In the genomic region with DNA sequence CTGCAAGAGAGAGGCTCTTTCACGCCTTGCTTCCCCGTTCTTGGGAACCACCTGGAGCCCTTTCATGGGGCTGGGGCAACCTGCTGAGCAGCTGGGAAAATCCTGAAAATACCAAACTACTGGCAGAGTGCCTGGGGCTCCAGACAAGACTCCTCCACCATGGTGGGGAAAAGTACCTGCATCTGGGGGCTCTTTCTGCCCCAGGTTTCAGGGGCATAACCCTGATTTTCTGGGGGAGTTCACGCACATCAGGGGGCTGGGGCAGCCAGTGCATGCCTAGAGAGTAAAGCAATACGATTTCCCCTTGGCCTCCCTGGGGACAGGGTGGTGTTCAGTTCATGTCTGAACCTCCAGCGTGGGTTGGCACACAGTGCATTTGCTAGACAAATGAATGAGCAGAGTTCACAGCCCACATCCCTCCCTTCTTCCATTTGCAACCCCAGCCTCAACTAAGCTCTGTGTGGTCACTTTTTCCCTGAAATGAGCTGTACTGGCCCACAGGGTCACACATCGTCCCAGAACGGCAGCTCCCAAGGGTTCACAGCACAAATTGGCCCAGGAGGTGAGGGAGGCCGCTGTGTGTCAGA, we compare ENCODE assay signal across 14 cellular contexts. TPM values are rescaled to one million over a fixed set of nuclear protein-coding genes. Genes with fewer than 3 reads are reported as not detected.
DNase-seq lines count a peak whose midpoint lies in the region; ATAC-seq and TF ChIP-seq lines count a peak whose summit lies in the region.
"Had no signal": no experiment of that assay in that cellular context is flagged by ENCODE, and none has a peak within 500 bp of the region (broad histone marks: within the 10 kb centered on the region; RNA-seq: fewer than 3 reads in every experiment).

No MANE protein-coding gene starts in this region.

- POLR2A ChIA-PET in IMR-90 (lab: Charles Lee; ENCODE audit: unreplicated experiment), result no interaction called here

- 83% methylated on average over 3 of the region's 8 CpGs; no CpG with 5 or more reads in 1 of the 2 experiments for WGBS in IMR-90 (ENCODE audit: extremely low coverage in 2 of 2, insufficient read length in 1 of 2), 2 experiments
- 66% methylated on average over 8 of the region's 8 CpGs for WGBS in mesenchymal stem cell

- peak overlapping the region; percentile 7 to 73 for H2BK12ac ChIP-seq in mesenchymal stem cell (ENCODE audit: low read length in 2 of 2)

- no peak overlapping the region for H2BK15ac ChIP-seq in IMR-90 (ENCODE audit: low read depth, low read length)
- H2BK15ac ChIP-seq in mesenchymal stem cell (ENCODE audit: low read depth, poor library complexity, severe bottlenecking), result no peak overlapping the region

- H3K14ac ChIP-seq in IMR-90 (replicated peaks; ENCODE audit: low read depth, low read length), result no peak overlapping the region
- peak overlapping the region in 1 of 2 experiments; percentile 83 for H3K14ac ChIP-seq in mesenchymal stem cell (ENCODE audit: low read length in 2 of 2)

- TF ChIP-seq POLR2A in IMR-90 (IDR thresholded peaks at IDR 0.05; ENCODE audit: low read depth, low read length), result no peak
- TF ChIP-seq POLR2A in erythroblast (IDR thresholded peaks at IDR 0.05; ENCODE audit: low read length), result no peak

- H3K4me1 ChIP-seq in IMR-90 (ENCODE audit: control insufficient read depth, insufficient read depth, low read length) (peaks cover 9% of the 10 kb centered on the region), mesenchymal stem cell (ENCODE audit: control insufficient read depth, insufficient read depth, low read depth, low read length) (peaks cover 10% of the 10 kb centered on the region)

- no peaks in the 10 kb centered on the region for H3K36me3 ChIP-seq in IMR-90 (ENCODE audit: control insufficient read depth, insufficient read depth, low read length)
- no peaks in the 10 kb centered on the region for H3K36me3 ChIP-seq in mesenchymal stem cell (ENCODE audit: control insufficient read depth in 1 of 2, insufficient read depth in 2 of 2, low read depth in 1 of 2, low read length in 2 of 2)
- H3K36me3 ChIP-seq: esophagus muscularis mucosa, tibial nerve had no signal

- no peak for TF ChIP-seq RAD21 in IMR-90 (IDR thresholded peaks at IDR 0.05; ENCODE audit: low read length)

- no peak overlapping the region for H2AK9ac ChIP-seq in IMR-90 (replicated peaks; ENCODE audit: low read depth, low read length, poor library complexity)

- no peaks in the 10 kb centered on the region for H3K27me3 ChIP-seq in IMR-90 (ENCODE audit: control insufficient read depth, insufficient read depth, low read length)
- H3K27me3 ChIP-seq in mesenchymal stem cell (ENCODE audit: control insufficient read depth in 1 of 2, insufficient read depth in 1 of 2, low read length in 2 of 2), result no peaks in the 10 kb centered on the region
- H3K27me3 ChIP-seq: tibial nerve had no signal

- H3K27ac ChIP-seq in IMR-90 (ENCODE audit: insufficient read depth, low read length), result no peak overlapping the region
- no peak overlapping the region for H3K27ac ChIP-seq in mesenchymal stem cell (ENCODE audit: low read length, poor library complexity, severe bottlenecking)
- H3K27ac ChIP-seq: esophagus muscularis mucosa, tibial nerve had no signal

- H3K23ac ChIP-seq in IMR-90 (ENCODE audit: low read depth, low read length), result no peak overlapping the region
- H3K23ac ChIP-seq in mesenchymal stem cell (ENCODE audit: low read length in 2 of 2), result peak overlapping the region in 1 of 2 experiments; percentile 83

- H4K5ac ChIP-seq in IMR-90 (ENCODE audit: low read depth, low read length), result no peak overlapping the region

- peak overlapping the region; percentile 58 for H2AFZ ChIP-seq in IMR-90 (replicated peaks; ENCODE audit: low read length, poor library complexity)
- no peak overlapping the region for H2AFZ ChIP-seq in mesenchymal stem cell (ENCODE audit: low read depth, low read length)

- H3K4me3 ChIP-seq in IMR-90 (ENCODE audit: insufficient read depth, low read depth, low read length) (no peak overlapping the region), mesenchymal stem cell (ENCODE audit: insufficient read depth in 1 of 2, low read depth in 1 of 2, low read length in 2 of 2) (no peak overlapping the region)
- H3K4me3 ChIP-seq: esophagus muscularis mucosa, tibial nerve had no signal

- CTCF ChIA-PET in IMR-90 (lab: Yijun Ruan, JAX), result no interaction called here

- H3K9me1 ChIP-seq in IMR-90 (ENCODE audit: insufficient read depth, low read length), result no peaks in the 10 kb centered on the region; the same call in 1 of the 2 replicates

- no peaks in the 10 kb centered on the region for H3K9me3 ChIP-seq in IMR-90 (ENCODE audit: control insufficient read depth, insufficient read depth, low read length)
- H3K9me3 ChIP-seq in mesenchymal stem cell (ENCODE audit: control insufficient read depth, low read length), result no peaks in the 10 kb centered on the region
- H3K9me3 ChIP-seq: esophagus muscularis mucosa, tibial nerve had no signal

- H3K4me2 ChIP-seq in IMR-90 (ENCODE audit: low read depth, low read length) (no peak overlapping the region), mesenchymal stem cell (ENCODE audit: low read length, poor library complexity, severe bottlenecking) (no peak overlapping the region)

- no peak overlapping the region for H4K91ac ChIP-seq in IMR-90 (ENCODE audit: insufficient read depth, low read depth, low read length)
- peak overlapping the region; percentile 16 for H4K91ac ChIP-seq in mesenchymal stem cell (ENCODE audit: low read length)

- no peak for TF ChIP-seq CTCF in IMR-90 (conservative IDR thresholded peaks at IDR 0.05; ENCODE audit: low read depth, low read length)

- H3K4ac ChIP-seq in IMR-90 (ENCODE audit: low read depth, low read length) (peak overlapping the region; percentile 26; the same call in 1 of the 2 replicates), mesenchymal stem cell (ENCODE audit: low read depth in 1 of 2, low read length in 2 of 2) (no peak overlapping the region)

- no peak overlapping the region for H3K56ac ChIP-seq in IMR-90 (ENCODE audit: extremely low read depth, insufficient read depth, low read length)

- H2BK5ac ChIP-seq in IMR-90 (ENCODE audit: low read depth, low read length, poor library complexity, severe bottlenecking), result no peak overlapping the region
- H2BK5ac ChIP-seq in mesenchymal stem cell (ENCODE audit: low read depth, low read length, poor library complexity, severe bottlenecking), result no peak overlapping the region

- H3K9ac ChIP-seq in IMR-90 (ENCODE audit: low read depth, low read length) (no peak overlapping the region), mesenchymal stem cell (ENCODE audit: low read length) (no peak overlapping the region)

- H3K79me1 ChIP-seq in IMR-90 (ENCODE audit: low read depth in 1 of 2, low read length in 2 of 2) (no peaks in the 10 kb centered on the region), mesenchymal stem cell (replicated peaks; ENCODE audit: low read length, poor library complexity, severe bottlenecking) (no peaks in the 10 kb centered on the region)

- no TSS peak for BruUV-seq in IMR-90 (replicated peaks; lab: Mats Ljungman, UMichigan)

- H3K18ac ChIP-seq in IMR-90 (ENCODE audit: low read depth, low read length) (no peak overlapping the region), mesenchymal stem cell (ENCODE audit: low read depth in 1 of 2, low read length in 2 of 2) (peak overlapping the region in 1 of 2 experiments; percentile 41)

- H2AK5ac ChIP-seq in IMR-90 (ENCODE audit: low read depth, low read length) (no peak overlapping the region; the same call in 1 of the 2 replicates), mesenchymal stem cell (ENCODE audit: low read length, severe bottlenecking) (no peak overlapping the region)

- in situ Hi-C loops in IMR-90 (cut with MboI; ENCODE audit: low sequenced_read_pairs), result no loop called here

- H4K20me1 ChIP-seq in IMR-90 (ENCODE audit: insufficient read depth, low read length), result no peaks in the 10 kb centered on the region

- DNase-seq in IMR-90 (no peak), mesenchymal stem cell (no peak), SKM-1 (lab: John Stamatoyannopoulos, UW; ENCODE audit: unreplicated experiment) (no peak), erythroblast (lab: John Stamatoyannopoulos, UW) (no peak), DMS114 treated with DMSO at 0.1 percent for 48 hours (lab: John Stamatoyannopoulos, UW; ENCODE audit: unreplicated experiment) (no peak), NOMO-1 treated with dmso at 0.1 percent for 144 hours (lab: John Stamatoyannopoulos, UW; ENCODE audit: unreplicated experiment) (no peak)
- DNase-seq: activated CD4-positive, alpha-beta T cell treated with anti-CD3 and anti-CD28 coated beads, Interleukin-2, amount 50 U/mL, for 48 hours; anterior cingulate cortex; Calu3 had no signal

- dilution Hi-C loops in IMR-90 (cut with HindIII; ENCODE audit: low sequenced_read_pairs, unreplicated experiment), result no loop called here

- H2BK120ac ChIP-seq in IMR-90 (ENCODE audit: low read depth, low read length) (no peak overlapping the region), mesenchymal stem cell (ENCODE audit: low read depth, low read length) (no peak overlapping the region)

- ATAC-seq in GM18511 (IDR thresholded peaks at IDR 0.05; ENCODE audit: unreplicated experiment) (peak; percentile 77), GM21723 (IDR thresholded peaks at IDR 0.05; ENCODE audit: unreplicated experiment) (peak; percentile 56), IMR-90 (ENCODE audit: low read depth) (no peak)

- no peak overlapping the region for H4K8ac ChIP-seq in IMR-90 (ENCODE audit: low read depth in 2 of 2, low read length in 2 of 2)
- H4K8ac ChIP-seq in mesenchymal stem cell (ENCODE audit: low read length), result peak overlapping the region; percentile 51

- H2BK20ac ChIP-seq in IMR-90 (ENCODE audit: low read depth, low read length), result no peak overlapping the region

- intact Hi-C loops in IMR-90 (cut with micrococcal nuclease), result no loop called here

TF ChIP-seq in IMR-90, 13 proteins besides CTCF, POLR2A, EP300 and RAD21 (continues in another document):
- TF ChIP-seq SMC3 (IDR thresholded peaks at IDR 0.05; ENCODE audit: low read depth, low read length), result no peak
- no peak for TF ChIP-seq MAZ (IDR thresholded peaks at IDR 0.05; ENCODE audit: borderline replicate concordance, low read depth, low read length)

RNA-seq across cellular contexts. Expression of a gene that starts 5.2 kb away (rescaled TPM):
- total RNA-seq in IMR-90 (2012; rRNA removed), result 14.3 and 16.1 TPM in 2 replicates
- polyA plus RNA-seq in IMR-90 (2012; rRNA removed), result 25.6 and 25.8 TPM in 2 replicates
- 15.5 and 25.9 TPM in 2 replicates for polyA plus RNA-seq in IMR-90 (2012; cell fraction: cytosol; rRNA removed)
- polyA plus RNA-seq in IMR-90 (2012; cell fraction: nucleus; rRNA removed; ENCODE audit: low replicate concordance), result 8.9 and 13.7 TPM in 2 replicates
- 26.3 TPM for polyA plus RNA-seq in mesenchymal stem cell (2013, experiment 1 of 2)
- 26.1 TPM for polyA plus RNA-seq in mesenchymal stem cell (2013, experiment 2 of 2)

RNA-seq across cellular contexts. Expression of a gene that starts 55.3 kb away (rescaled TPM):
- total RNA-seq in IMR-90 (2012; rRNA removed), result not detected in 2 replicates
- not detected in 2 replicates for polyA plus RNA-seq in IMR-90 (2012; rRNA removed)
- polyA plus RNA-seq in IMR-90 (2012; cell fraction: cytosol; rRNA removed), result not detected in 2 replicates
- not detected in 2 replicates for polyA plus RNA-seq in IMR-90 (2012; cell fraction: nucleus; rRNA removed; ENCODE audit: low replicate concordance)
- not detected for polyA plus RNA-seq in mesenchymal stem cell (2013, experiment 1 of 2)
- not detected for polyA plus RNA-seq in mesenchymal stem cell (2013, experiment 2 of 2)
- total RNA-seq: Calu3, esophagus muscularis mucosa, RPMI7951, tibial nerve had no signal
